In genomic region chr10:22682237-22683192, GRCh38 we compare ENCODE assay signal across 9 cellular contexts.
A peak's percentile ranks its signal among the peaks of the same experiment; 100 is the strongest.
DNase-seq lines count a peak whose midpoint lies in the region; ATAC-seq and TF ChIP-seq lines count a peak whose summit lies in the region.
"Had no signal": no experiment of that assay in that cellular context is flagged by ENCODE, and none has a peak within 500 bp of the region (broad histone marks: within the 10 kb centered on the region; RNA-seq: fewer than 3 reads in every experiment).

No MANE protein-coding gene starts in this region.

- no peaks in the 10 kb centered on the region for H3K27me3 Mint-ChIP-seq in T-helper 2 cell treated with Interferon-gamma antibody and Interleukin-4, amounts not matched to agents 5 μg/mL and 100 μg/mL, for 36 hours (ENCODE audit: low read depth)

- no peaks in the 10 kb centered on the region for H3K9me3 Mint-ChIP-seq in T-helper 2 cell treated with Interferon-gamma antibody and Interleukin-4, amounts not matched to agents 5 μg/mL and 100 μg/mL, for 36 hours

- peak; percentile 27 for ATAC-seq in HG02763 (IDR thresholded peaks at IDR 0.05; ENCODE audit: unreplicated experiment)

- TF ChIP-seq CTCF in choroid plexus epithelial cell (conservative IDR thresholded peaks at IDR 0.05; ENCODE audit: low read depth, low read length), result no peak

- H3K27ac Mint-ChIP-seq in T-helper 2 cell treated with Interferon-gamma antibody and Interleukin-4, amounts not matched to agents 5 μg/mL and 100 μg/mL, for 36 hours, result peak overlapping the region; percentile 98

- peak overlapping the region; percentile 82 for H3K4me3 Mint-ChIP-seq in T-helper 2 cell treated with Interferon-gamma antibody and Interleukin-4, amounts not matched to agents 5 μg/mL and 100 μg/mL, for 36 hours

- H3K4me3 ChIP-seq in choroid plexus epithelial cell (ENCODE audit: low read depth, low read length) (no peak overlapping the region), skeletal muscle cell (ENCODE audit: low read depth, low read length) (no peak overlapping the region)
- H3K4me3 ChIP-seq: heart left ventricle had no signal

- peaks cover 78% of the 10 kb centered on the region for H3K4me1 Mint-ChIP-seq in T-helper 2 cell treated with Interferon-gamma antibody and Interleukin-4, amounts not matched to agents 5 μg/mL and 100 μg/mL, for 36 hours (ENCODE audit: low read depth)

- DNase-seq in DMS53 (lab: John Stamatoyannopoulos, UW) (peak; percentile 87), choroid plexus epithelial cell (ENCODE audit: low read depth) (peak; percentile 77), skeletal muscle cell (ENCODE audit: low read depth) (peak; percentile 41), NCI-H774 (lab: John Stamatoyannopoulos, UW) (no peak), DMS79 treated with DMSO at 0.1 percent for 48 hours (lab: John Stamatoyannopoulos, UW) (no peak), 8988T (no peak)
- peak; percentile 59 for DNase-seq in T-helper 2 cell treated with Interferon-gamma antibody and Interleukin-4, amounts not matched to agents 5 μg/mL and 100 μg/mL, for 36 hours (ENCODE audit: low spot score)
- DNase-seq: heart left ventricle had no signal

- peaks cover 10% of the 10 kb centered on the region for H3K36me3 Mint-ChIP-seq in T-helper 2 cell treated with Interferon-gamma antibody and Interleukin-4, amounts not matched to agents 5 μg/mL and 100 μg/mL, for 36 hours (ENCODE audit: low read depth)

Comparison
In these comparisons a context has a peak if more than half of its experiments do, and no peak if none do; other contexts are left out.
1. DNase-seq: peak in DMS53 (single experiment), T-helper 2 cell treated with Interferon-gamma antibody and Interleukin-4, amounts not matched to agents 5 μg/mL and 100 μg/mL, for 36 hours (single experiment), choroid plexus epithelial cell (single experiment) and skeletal muscle cell (single experiment); none in NCI-H774 (single experiment), DMS79 treated with DMSO at 0.1 percent for 48 hours (single experiment) and 8988T (single experiment).